Comparison of ENCODE assay signal across 17 cellular contexts in the genomic region with DNA sequence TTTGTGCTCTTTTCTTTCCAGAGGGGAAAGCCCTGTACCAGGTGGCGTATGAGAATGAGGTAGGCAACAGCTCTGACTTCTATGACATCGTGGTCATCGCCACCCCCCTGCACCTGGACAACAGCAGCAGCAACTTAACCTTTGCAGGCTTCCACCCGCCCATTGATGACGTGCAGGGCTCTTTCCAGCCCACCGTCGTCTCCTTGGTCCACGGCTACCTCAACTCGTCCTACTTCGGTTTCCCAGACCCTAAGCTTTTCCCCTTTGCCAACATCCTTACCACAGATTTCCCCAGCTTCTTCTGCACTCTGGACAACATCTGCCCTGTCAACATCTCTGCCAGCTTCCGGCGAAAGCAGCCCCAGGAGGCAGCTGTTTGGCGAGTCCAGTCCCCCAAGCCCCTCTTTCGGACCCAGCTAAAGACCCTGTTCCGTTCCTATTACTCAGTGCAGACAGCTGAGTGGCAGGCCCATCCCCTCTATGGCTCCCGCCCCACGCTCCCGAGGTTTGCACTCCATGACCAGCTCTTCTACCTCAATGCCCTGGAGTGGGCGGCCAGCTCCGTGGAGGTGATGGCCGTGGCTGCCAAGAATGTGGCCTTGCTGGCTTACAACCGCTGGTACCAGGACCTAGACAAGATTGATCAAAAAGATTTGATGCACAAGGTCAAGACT. TPM values are rescaled to one million over a fixed set of nuclear protein-coding genes. Genes with fewer than 3 reads are reported as not detected.
"Had no signal": no experiment of that assay in that cellular context is flagged by ENCODE, and none has a peak within 500 bp of the region (broad histone marks: within the 10 kb centered on the region; RNA-seq: fewer than 3 reads in every experiment).

No MANE protein-coding gene starts in this region.

- H3K4me1 ChIP-seq: lower lobe of right lung, prostate gland, uterus had no signal

- H3K9me3 ChIP-seq: lower lobe of right lung, prostate gland, testis, uterus had no signal

- H3K27me3 Mint-ChIP-seq: activated B cell treated with CpG ODN at 0.5 μM for 24 hours; activated CD4-positive, alpha-beta T cell treated with anti-CD3 and anti-CD28 coated beads, Interleukin-2, amount 10 ng/mL, durations not matched to agents 24 days and 14 days; activated naive CD4-positive, alpha-beta T cell treated with anti-CD3 and anti-CD28 coated beads, Interleukin-2, amount 50 U/mL, for 24 hours; activated T-helper 17 cell treated with anti-CD3 and anti-CD28 coated beads, Interleukin-2, amount 50 U/mL, for 72 hours; dendritic cell treated with granulocyte-macrophage colony-stimulating factor and Interleukin-4, amounts not matched to agents 40 ng/mL and 50 ng/mL, for 4 days; effector memory CD8-positive, alpha-beta T cell; naive thymus-derived CD8-positive, alpha-beta T cell; stimulated activated naive CD8-positive, alpha-beta T cell treated with anti-CD3 and anti-CD28 coated beads, Interleukin-15, Interleukin-2, amounts not matched to agents 100 ng/mL and 50 ng/mL, for 24 hours had no signal

- DNase-seq: lower lobe of right lung had no signal

- H3K4me3 ChIP-seq: lower lobe of right lung, prostate gland, testis, uterus had no signal

- H3K27ac ChIP-seq: brain microvascular endothelial cell, epithelial cell of prostate, lower lobe of right lung, prostate gland, testis had no signal

- H3K36me3 ChIP-seq: brain microvascular endothelial cell, lower lobe of right lung, prostate gland, uterus had no signal

- H3K4me1 Mint-ChIP-seq: activated CD4-positive, alpha-beta T cell treated with anti-CD3 and anti-CD28 coated beads, Interleukin-2, amount 10 ng/mL, durations not matched to agents 24 days and 14 days had no signal

- H3K4me3 Mint-ChIP-seq: activated B cell treated with CpG ODN at 0.5 μM for 24 hours; activated CD4-positive, alpha-beta T cell treated with anti-CD3 and anti-CD28 coated beads, Interleukin-2, amount 10 ng/mL, durations not matched to agents 24 days and 14 days; activated naive CD4-positive, alpha-beta T cell treated with anti-CD3 and anti-CD28 coated beads, Interleukin-2, amount 50 U/mL, for 24 hours; activated T-helper 17 cell treated with anti-CD3 and anti-CD28 coated beads, Interleukin-2, amount 50 U/mL, for 72 hours; dendritic cell treated with granulocyte-macrophage colony-stimulating factor and Interleukin-4, amounts not matched to agents 40 ng/mL and 50 ng/mL, for 4 days; effector memory CD8-positive, alpha-beta T cell; naive thymus-derived CD8-positive, alpha-beta T cell; stimulated activated naive CD8-positive, alpha-beta T cell treated with anti-CD3 and anti-CD28 coated beads, Interleukin-15, Interleukin-2, amounts not matched to agents 100 ng/mL and 50 ng/mL, for 24 hours had no signal

- H3K9me3 Mint-ChIP-seq: activated B cell treated with CpG ODN at 0.5 μM for 24 hours; activated CD4-positive, alpha-beta T cell treated with anti-CD3 and anti-CD28 coated beads, Interleukin-2, amount 10 ng/mL, durations not matched to agents 24 days and 14 days; activated naive CD4-positive, alpha-beta T cell treated with anti-CD3 and anti-CD28 coated beads, Interleukin-2, amount 50 U/mL, for 24 hours; activated T-helper 17 cell treated with anti-CD3 and anti-CD28 coated beads, Interleukin-2, amount 50 U/mL, for 72 hours; dendritic cell treated with granulocyte-macrophage colony-stimulating factor and Interleukin-4, amounts not matched to agents 40 ng/mL and 50 ng/mL, for 4 days; effector memory CD8-positive, alpha-beta T cell; naive thymus-derived CD8-positive, alpha-beta T cell; stimulated activated naive CD8-positive, alpha-beta T cell treated with anti-CD3 and anti-CD28 coated beads, Interleukin-15, Interleukin-2, amounts not matched to agents 100 ng/mL and 50 ng/mL, for 24 hours had no signal

- H3K27me3 ChIP-seq: brain microvascular endothelial cell, testis, uterus had no signal

- H3K27ac Mint-ChIP-seq: activated B cell treated with CpG ODN at 0.5 μM for 24 hours; activated CD4-positive, alpha-beta T cell treated with anti-CD3 and anti-CD28 coated beads, Interleukin-2, amount 10 ng/mL, durations not matched to agents 24 days and 14 days; activated naive CD4-positive, alpha-beta T cell treated with anti-CD3 and anti-CD28 coated beads, Interleukin-2, amount 50 U/mL, for 24 hours; dendritic cell treated with granulocyte-macrophage colony-stimulating factor and Interleukin-4, amounts not matched to agents 40 ng/mL and 50 ng/mL, for 4 days; stimulated activated naive CD8-positive, alpha-beta T cell treated with anti-CD3 and anti-CD28 coated beads, Interleukin-15, Interleukin-2, amounts not matched to agents 100 ng/mL and 50 ng/mL, for 24 hours had no signal

RNA-seq across cellular contexts. Expression of gene IL17B, which starts 11.0 kb away (rescaled TPM):
- total RNA-seq: activated B cell treated with CpG ODN at 0.5 μM for 24 hours; activated CD4-positive, alpha-beta T cell treated with anti-CD3 and anti-CD28 coated beads, Interleukin-2, amount 10 ng/mL, durations not matched to agents 24 days and 14 days; activated T-helper 17 cell treated with anti-CD3 and anti-CD28 coated beads, Interleukin-2, amount 50 U/mL, for 72 hours; lower lobe of right lung; mononuclear cell; naive thymus-derived CD8-positive, alpha-beta T cell; occipital lobe; T-helper 1 cell treated with Interleukin-12 subunit alpha and Interleukin-12 subunit beta and Interleukin-4 antibody, amounts not matched to agents 30 ng/mL and 1 ng/mL, for 36 hours had no signal
- polyA plus RNA-seq: naive thymus-derived CD8-positive, alpha-beta T cell had no signal
